ENCODE assay signal across 22 cellular contexts in the genomic region with DNA sequence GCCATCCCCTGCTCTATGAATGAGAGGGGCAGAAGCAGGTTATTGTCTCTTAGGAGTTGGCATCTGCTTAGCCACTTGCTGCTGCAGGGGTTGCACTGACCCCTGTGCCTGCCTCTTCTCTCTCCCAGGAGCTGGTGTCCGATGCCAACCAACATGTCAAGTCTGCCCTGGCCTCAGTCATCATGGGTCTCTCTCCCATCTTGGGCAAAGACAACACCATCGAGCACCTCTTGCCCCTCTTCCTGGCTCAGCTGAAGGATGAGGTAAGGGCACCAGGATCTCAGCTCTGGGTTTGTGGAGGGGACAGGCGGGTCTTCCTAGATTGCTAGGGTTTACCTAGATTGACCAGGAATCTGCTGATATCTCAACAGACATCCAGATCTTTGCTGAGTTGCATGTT.
"Had no signal": no experiment of that assay in that cellular context is flagged by ENCODE, and none has a peak within 500 bp of the region (broad histone marks: within the 10 kb centered on the region; RNA-seq: fewer than 3 reads in every experiment).

No MANE protein-coding gene starts in this region.

- H3K27me3 Mint-ChIP-seq: activated CD4-positive, alpha-beta memory T cell treated with anti-CD3 and anti-CD28 coated beads for 36 hours; activated CD4-positive, alpha-beta T cell treated with anti-CD3 and anti-CD28 coated beads for 36 hours; activated CD4-positive, alpha-beta T cell treated with anti-CD3 and anti-CD28 coated beads, Interleukin-2, amount 10 ng/mL, durations not matched to agents 24 days and 14 days; activated naive CD4-positive, alpha-beta T cell treated with anti-CD3 and anti-CD28 coated beads, Interleukin-2, amount 50 U/mL, for 24 hours; central memory CD8-positive, alpha-beta T cell; dendritic cell treated with granulocyte-macrophage colony-stimulating factor and Interleukin-4, amounts not matched to agents 40 ng/mL and 50 ng/mL, for 4 days had no signal

- H3K9me3 ChIP-seq: heart left ventricle had no signal

- H3K27ac Mint-ChIP-seq: activated CD4-positive, alpha-beta memory T cell treated with anti-CD3 and anti-CD28 coated beads for 36 hours; activated CD4-positive, alpha-beta T cell treated with anti-CD3 and anti-CD28 coated beads for 36 hours; activated CD4-positive, alpha-beta T cell treated with anti-CD3 and anti-CD28 coated beads, Interleukin-2, amount 10 ng/mL, durations not matched to agents 24 days and 14 days; activated naive CD4-positive, alpha-beta T cell treated with anti-CD3 and anti-CD28 coated beads for 36 hours; activated naive CD4-positive, alpha-beta T cell treated with anti-CD3 and anti-CD28 coated beads, Interleukin-2, amount 50 U/mL, for 24 hours; activated T-cell treated with anti-CD3 and anti-CD28 coated beads, Interleukin-2, amount 50 U/mL, for 72 hours; dendritic cell treated with granulocyte-macrophage colony-stimulating factor and Interleukin-4, amounts not matched to agents 40 ng/mL and 50 ng/mL, for 4 days; endodermal cell had no signal

- H3K4me3 Mint-ChIP-seq: activated CD4-positive, alpha-beta memory T cell treated with anti-CD3 and anti-CD28 coated beads for 36 hours; activated CD4-positive, alpha-beta T cell treated with anti-CD3 and anti-CD28 coated beads for 36 hours; activated CD4-positive, alpha-beta T cell treated with anti-CD3 and anti-CD28 coated beads, Interleukin-2, amount 10 ng/mL, durations not matched to agents 24 days and 14 days; activated naive CD4-positive, alpha-beta T cell treated with anti-CD3 and anti-CD28 coated beads for 36 hours; activated naive CD4-positive, alpha-beta T cell treated with anti-CD3 and anti-CD28 coated beads, Interleukin-2, amount 50 U/mL, for 24 hours; activated T-cell treated with anti-CD3 and anti-CD28 coated beads, Interleukin-2, amount 50 U/mL, for 72 hours; central memory CD8-positive, alpha-beta T cell; dendritic cell treated with granulocyte-macrophage colony-stimulating factor and Interleukin-4, amounts not matched to agents 40 ng/mL and 50 ng/mL, for 4 days; endodermal cell had no signal

- H3K27me3 ChIP-seq: brain microvascular endothelial cell, dorsolateral prefrontal cortex, heart left ventricle had no signal

- H3K4me3 ChIP-seq: coronary artery, dorsolateral prefrontal cortex, heart left ventricle had no signal

- ATAC-seq: activated CD4-positive, alpha-beta T cell treated with anti-CD3 and anti-CD28 coated beads for 36 hours; activated T-cell treated with anti-CD3 and anti-CD28 coated beads, Interleukin-2, amount 50 U/mL, for 72 hours; esophagus mucosa; heart left ventricle had no signal

- H3K9me3 Mint-ChIP-seq: activated CD4-positive, alpha-beta memory T cell treated with anti-CD3 and anti-CD28 coated beads for 36 hours; activated CD4-positive, alpha-beta T cell treated with anti-CD3 and anti-CD28 coated beads, Interleukin-2, amount 10 ng/mL, durations not matched to agents 24 days and 14 days; activated naive CD4-positive, alpha-beta T cell treated with anti-CD3 and anti-CD28 coated beads for 36 hours; activated naive CD4-positive, alpha-beta T cell treated with anti-CD3 and anti-CD28 coated beads, Interleukin-2, amount 50 U/mL, for 24 hours; activated T-cell treated with anti-CD3 and anti-CD28 coated beads, Interleukin-2, amount 50 U/mL, for 72 hours; central memory CD8-positive, alpha-beta T cell; dendritic cell treated with granulocyte-macrophage colony-stimulating factor and Interleukin-4, amounts not matched to agents 40 ng/mL and 50 ng/mL, for 4 days; endodermal cell had no signal

- H3K4me1 Mint-ChIP-seq: activated CD4-positive, alpha-beta T cell treated with anti-CD3 and anti-CD28 coated beads for 36 hours; activated CD4-positive, alpha-beta T cell treated with anti-CD3 and anti-CD28 coated beads, Interleukin-2, amount 10 ng/mL, durations not matched to agents 24 days and 14 days; activated naive CD4-positive, alpha-beta T cell treated with anti-CD3 and anti-CD28 coated beads, Interleukin-2, amount 50 U/mL, for 24 hours; endodermal cell had no signal

- DNase-seq: activated CD4-positive, alpha-beta memory T cell treated with anti-CD3 and anti-CD28 coated beads for 36 hours; activated CD4-positive, alpha-beta T cell treated with anti-CD3 and anti-CD28 coated beads for 36 hours; activated CD4-positive, alpha-beta T cell treated with anti-CD3 and anti-CD28 coated beads, Interleukin-2, amount 10 ng/mL, durations not matched to agents 24 days and 14 days; activated CD4-positive, CD25-positive, alpha-beta regulatory T cell; activated CD4-positive, CD25-positive, alpha-beta regulatory T cell treated with anti-CD3 and anti-CD28 coated beads, Interleukin-2, amount 50 U/mL, for 72 hours; activated CD8-positive, alpha-beta memory T cell treated with anti-CD3 and anti-CD28 coated beads for 24 hours; activated naive CD4-positive, alpha-beta T cell treated with anti-CD3 and anti-CD28 coated beads for 36 hours; activated T-cell treated with anti-CD3 and anti-CD28 coated beads, Interleukin-2, amount 50 U/mL, for 72 hours; amniotic stem cell; anterior cingulate cortex; brain microvascular endothelial cell; dorsolateral prefrontal cortex; effector memory CD4-positive, alpha-beta T cell; endodermal cell; foreskin fibroblast; heart left ventricle; T-helper 2 cell had no signal

- H3K4me1 ChIP-seq: heart left ventricle had no signal

- H3K27ac ChIP-seq: brain microvascular endothelial cell, coronary artery, dorsolateral prefrontal cortex, heart left ventricle had no signal
